Comparison of ENCODE assay signal across 2 cellular contexts in genomic region chr1:239538244-239538988, GRCh38.
TF ChIP-seq lines count a peak whose summit lies in the region.

No MANE protein-coding gene starts in this region.

TF ChIP-seq in SK-N-SH treated with all-trans-retinoic acid at 6 μM for 48 hours, 23 proteins besides CTCF, POLR2A, EP300 and RAD21 (continued from another document):
- no peak for TF ChIP-seq TSHZ2 (CRISPR knock-in tag; IDR thresholded peaks at IDR 0.05)
- no peak for TF ChIP-seq BACH2 (CRISPR knock-in tag; IDR thresholded peaks at IDR 0.05; ENCODE audit: borderline replicate concordance)
- no peak for TF ChIP-seq ARNTL (CRISPR knock-in tag; IDR thresholded peaks at IDR 0.05; ENCODE audit: borderline replicate concordance, low read depth)
- TF ChIP-seq TOX (CRISPR knock-in tag; IDR thresholded peaks at IDR 0.05; ENCODE audit: borderline replicate concordance): 0 out of 2 replicates have a peak, but pooled peaks have one; percentile 53
- TF ChIP-seq ZNF565 (CRISPR knock-in tag; conservative IDR thresholded peaks at IDR 0.05; ENCODE audit: low read depth): no peak
- peak; percentile 65; the same call in 1 of the 2 replicates for TF ChIP-seq ZC3H10 (CRISPR knock-in tag; IDR thresholded peaks at IDR 0.05)

TF ChIP-seq in SK-N-SH, 30 proteins besides CTCF, POLR2A, EP300 and RAD21 (continued from another document):
- TF ChIP-seq IRF3 (IDR thresholded peaks at IDR 0.05; ENCODE audit: low read depth, low read length): no peak
